In genomic region chr20:43537921-43538854, GRCh38 we compare ENCODE assay signal across 8 cellular contexts. TPM values are rescaled to one million over a fixed set of nuclear protein-coding genes. Genes with fewer than 3 reads are reported as not detected.
DNase-seq lines count a peak whose midpoint lies in the region; ATAC-seq and TF ChIP-seq lines count a peak whose summit lies in the region.

No MANE protein-coding gene starts in this region.

- no peaks in the 10 kb centered on the region for H3K4me1 Mint-ChIP-seq in endothelial cell (ENCODE audit: unreplicated experiment)

- no peaks in the 10 kb centered on the region for H3K9me3 Mint-ChIP-seq in endothelial cell (ENCODE audit: unreplicated experiment)

- H4K5ac ChIP-seq in mesendoderm (ENCODE audit: low read length) = no peak overlapping the region

- no peak overlapping the region for H3K27ac ChIP-seq in mesendoderm (ENCODE audit: low read depth, low read length)

- H3K36me3 ChIP-seq in mesendoderm (ENCODE audit: control insufficient read depth, insufficient read depth, low read length) = no peaks in the 10 kb centered on the region

- H3K27me3 Mint-ChIP-seq in endothelial cell (ENCODE audit: unreplicated experiment) = peaks cover 8% of the 10 kb centered on the region

- ATAC-seq in stimulated activated naive CD8-positive, alpha-beta T cell treated with anti-CD3 and anti-CD28 coated beads, Interleukin-15, Interleukin-2, amounts not matched to agents 100 U/mL and 50 U/mL, for 24 hours = no peak
- ATAC-seq in HG03432 (IDR thresholded peaks at IDR 0.05; ENCODE audit: unreplicated experiment) = no peak

- no peaks in the 10 kb centered on the region for H3K79me2 ChIP-seq in mesendoderm (ENCODE audit: control insufficient read depth, insufficient read depth, low read length)

- peak overlapping the region; percentile 48 for H3K27ac Mint-ChIP-seq in endothelial cell (ENCODE audit: unreplicated experiment)

- peaks cover 8% of the 10 kb centered on the region for H3K36me3 Mint-ChIP-seq in endothelial cell (ENCODE audit: low read depth, unreplicated experiment)

- H3K4me1 ChIP-seq in mesendoderm (ENCODE audit: control insufficient read depth, low read depth, low read length) = no peaks in the 10 kb centered on the region

- H3K18ac ChIP-seq in mesendoderm (ENCODE audit: low read length) = no peak overlapping the region

- H3K9ac ChIP-seq in mesendoderm (ENCODE audit: low read length) = no peak overlapping the region

- DNase-seq in AG09309 (ENCODE audit: low read depth) (peak; percentile 17), GM19240 (ENCODE audit: insufficient read length, low spot score) (peak; percentile 29), NCI-H526 treated with DMSO at 0.1 percent for 48 hours (lab: John Stamatoyannopoulos, UW) (peak; percentile 22), endothelial cell (ENCODE audit: low spot score) (peak; percentile 76), mesendoderm (peak; percentile 60)
- peak; percentile 65 to 71 for DNase-seq in activated CD4-positive, alpha-beta T cell treated with anti-CD3 and anti-CD28 coated beads, Interleukin-2, amount 50 U/mL, for 48 hours
- peak; percentile 59 for DNase-seq in stimulated activated naive CD8-positive, alpha-beta T cell treated with anti-CD3 and anti-CD28 coated beads, Interleukin-15, Interleukin-2, amounts not matched to agents 100 U/mL and 50 U/mL, for 24 hours

- no peak overlapping the region for H2AK5ac ChIP-seq in mesendoderm (ENCODE audit: low read length)

- no peak overlapping the region for H3K4me2 ChIP-seq in mesendoderm (ENCODE audit: low read length)

- H3K4me3 ChIP-seq in AG09309 (ENCODE audit: control insufficient read depth, low read depth, low read length) = no peak overlapping the region
- no peak overlapping the region for H3K4me3 ChIP-seq in mesendoderm (ENCODE audit: low read length)

- H2BK15ac ChIP-seq in mesendoderm (replicated peaks; ENCODE audit: low read depth) = no peak overlapping the region

- peak; percentile 93 for TF ChIP-seq CTCF in AG09309 (IDR thresholded peaks at IDR 0.05; ENCODE audit: control insufficient read depth, insufficient read depth, low read depth, low read length, missing control alignments)
- TF ChIP-seq CTCF in endothelial cell (IDR thresholded peaks at IDR 0.05; ENCODE audit: unreplicated experiment) = peak; percentile 93

- H3K23ac ChIP-seq in mesendoderm (ENCODE audit: low read length) = no peak overlapping the region

- no peak overlapping the region for H3K56ac ChIP-seq in mesendoderm (ENCODE audit: low read length)

- H3K4me3 Mint-ChIP-seq in endothelial cell (ENCODE audit: unreplicated experiment) = no peak overlapping the region

- H4K8ac ChIP-seq in mesendoderm (ENCODE audit: low read depth, low read length) = no peak overlapping the region

- no peak overlapping the region for H2BK120ac ChIP-seq in mesendoderm (ENCODE audit: low read depth, low read length)

- WGBS in mesendoderm (ENCODE audit: extremely low coverage, insufficient coverage, low lambda C conversion rate) = no CpG with 5 or more reads among the region's 4 CpGs

- H3K79me1 ChIP-seq in mesendoderm (ENCODE audit: low read length) = no peaks in the 10 kb centered on the region

- H3K27me3 ChIP-seq in mesendoderm (ENCODE audit: insufficient read depth, low read length, poor library complexity) = no peaks in the 10 kb centered on the region

- no peak overlapping the region for H3K4ac ChIP-seq in mesendoderm (ENCODE audit: low read depth, low read length)

- no peak overlapping the region for H2BK5ac ChIP-seq in mesendoderm (ENCODE audit: low read length)

RNA-seq across cellular contexts. Expression of gene SGK2, which starts 20.6 kb away (rescaled TPM):
- 0.85 TPM for total RNA-seq in endothelial cell (ENCODE audit: unreplicated experiment)
- 0.04 TPM for polyA plus RNA-seq in mesendoderm (2013, experiment 1 of 2)
- 0.08 TPM for polyA plus RNA-seq in mesendoderm (2013, experiment 2 of 2)

RNA-seq across cellular contexts. Expression of gene L3MBTL1, which starts 30.7 kb away (rescaled TPM):
- total RNA-seq in endothelial cell (ENCODE audit: unreplicated experiment) = 19.8 TPM
- polyA plus RNA-seq in mesendoderm (2013, experiment 1 of 2) = 2.1 TPM
- polyA plus RNA-seq in mesendoderm (2013, experiment 2 of 2) = 1.8 TPM

RNA-seq across cellular contexts. Expression of gene IFT52, which starts 52.5 kb away (rescaled TPM):
- 49.0 TPM for total RNA-seq in endothelial cell (ENCODE audit: unreplicated experiment)
- 45.5 TPM for polyA plus RNA-seq in mesendoderm (2013, experiment 1 of 2)
- 40.2 TPM for polyA plus RNA-seq in mesendoderm (2013, experiment 2 of 2)

Comparison
In these comparisons a context has a peak if more than half of its experiments do, and no peak if none do; other contexts are left out.
1. DNase-seq: peak in every context shown above with its lines; median percentile 76 in endothelial cell; 68 in activated CD4-positive, alpha-beta T cell treated with anti-CD3 and anti-CD28 coated beads, Interleukin-2, amount 50 U/mL, for 48 hours; 60 in mesendoderm; 59 in stimulated activated naive CD8-positive, alpha-beta T cell treated with anti-CD3 and anti-CD28 coated beads, Interleukin-15, Interleukin-2, amounts not matched to agents 100 U/mL and 50 U/mL, for 24 hours; 29 in GM19240; 22 in NCI-H526 treated with DMSO at 0.1 percent for 48 hours; 17 in AG09309.